33 cellular contexts compared by ENCODE assay signal in the genomic region with DNA sequence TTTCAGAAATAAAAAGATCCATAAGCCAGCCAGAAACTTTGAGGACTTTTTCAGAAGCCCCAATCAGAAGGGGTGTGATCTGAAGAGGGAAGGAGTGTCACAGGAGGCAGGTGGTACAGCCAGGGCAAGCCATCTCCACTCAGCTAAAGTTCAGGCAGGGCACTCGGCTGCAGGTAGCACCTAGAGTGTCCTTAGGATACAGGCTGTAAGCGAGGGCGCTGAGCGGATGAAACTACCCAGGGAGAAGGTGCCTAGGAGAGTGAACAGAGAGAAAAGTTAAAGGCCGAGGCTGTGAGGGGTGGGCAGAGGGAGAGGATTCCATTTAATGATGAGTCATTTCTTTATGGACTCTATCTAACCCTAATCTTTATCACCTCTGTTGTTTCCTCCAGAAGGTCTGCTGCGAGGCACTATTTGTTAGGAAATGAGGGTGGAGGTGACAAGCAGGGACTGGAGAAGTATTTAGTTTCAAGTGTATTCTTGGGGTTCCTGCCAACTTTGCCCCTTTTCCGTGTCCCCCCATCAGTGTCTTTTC.
"Had no signal": no experiment of that assay in that cellular context is flagged by ENCODE, and none has a peak within 500 bp of the region (broad histone marks: within the 10 kb centered on the region; RNA-seq: fewer than 3 reads in every experiment).

No MANE protein-coding gene starts in this region.

- H3K4me3 Mint-ChIP-seq: activated B cell treated with CpG ODN at 0.5 μM for 24 hours; activated CD8-positive, alpha-beta T cell treated with anti-CD3 and anti-CD28 coated beads for 36 hours; activated naive CD8-positive, alpha-beta T cell; activated T-cell treated with anti-CD3 and anti-CD28 coated beads, Interleukin-2, amount 50 U/mL, for 4 hours; activated T-helper 17 cell treated with anti-CD3 and anti-CD28 coated beads, Interleukin-2, amount 50 U/mL, for 72 hours; effector memory CD8-positive, alpha-beta T cell; T-helper 2 cell treated with Interferon-gamma antibody and Interleukin-4, amounts not matched to agents 5 μg/mL and 100 μg/mL, for 36 hours had no signal

- H3K9me3 Mint-ChIP-seq: activated B cell treated with CpG ODN at 0.5 μM for 24 hours; activated CD8-positive, alpha-beta T cell treated with anti-CD3 and anti-CD28 coated beads for 36 hours; activated T-cell treated with anti-CD3 and anti-CD28 coated beads, Interleukin-2, amount 50 U/mL, for 4 hours; activated T-helper 17 cell treated with anti-CD3 and anti-CD28 coated beads, Interleukin-2, amount 50 U/mL, for 72 hours; effector memory CD8-positive, alpha-beta T cell; T-helper 2 cell treated with Interferon-gamma antibody and Interleukin-4, amounts not matched to agents 5 μg/mL and 100 μg/mL, for 36 hours had no signal

- H3K27me3 ChIP-seq: brain microvascular endothelial cell, esophagus muscularis mucosa, gastrocnemius medialis, heart left ventricle had no signal

- FAIRE-seq: astrocyte, bronchial epithelial cell, colon had no signal

- ATAC-seq: activated CD4-positive, CD25-positive, alpha-beta regulatory T cell treated with anti-CD3 and anti-CD28 coated beads, Interleukin-2, amount 50 U/mL, for 24 hours; activated CD8-positive, alpha-beta T cell treated with anti-CD3 and anti-CD28 coated beads for 36 hours; activated T-cell treated with anti-CD3 and anti-CD28 coated beads, Interleukin-2, amount 50 U/mL, for 4 hours; activated T-helper 17 cell treated with anti-CD3 and anti-CD28 coated beads, Interleukin-2, amount 50 U/mL, for 72 hours; effector memory CD8-positive, alpha-beta T cell; foreskin keratinocyte; gastrocnemius medialis; heart left ventricle had no signal

- H3K27ac ChIP-seq: brain microvascular endothelial cell, esophagus muscularis mucosa, foreskin keratinocyte, gastrocnemius medialis, heart left ventricle, WERI-Rb-1 had no signal

- H3K4me1 Mint-ChIP-seq: activated B cell treated with CpG ODN at 0.5 μM for 24 hours; activated T-helper 17 cell treated with anti-CD3 and anti-CD28 coated beads, Interleukin-2, amount 50 U/mL, for 72 hours had no signal

- H3K4me1 ChIP-seq: foreskin keratinocyte, gastrocnemius medialis had no signal

- H3K36me3 ChIP-seq: brain microvascular endothelial cell, esophagus muscularis mucosa, gastrocnemius medialis, heart left ventricle, WERI-Rb-1 had no signal

- H3K36me3 Mint-ChIP-seq: activated naive CD8-positive, alpha-beta T cell had no signal

- DNase-seq: activated B cell treated with CpG ODN at 0.5 μM for 24 hours; activated CD4-positive, alpha-beta T cell treated with anti-CD3 and anti-CD28 coated beads for 48 hours; activated CD4-positive, alpha-beta T cell treated with anti-CD3 and anti-CD28 coated beads, Interleukin-2, amount 50 U/mL, for 1 hour; activated CD4-positive, alpha-beta T cell treated with anti-CD3 and anti-CD28 coated beads, Interleukin-2, amount 50 U/mL, for 48 hours; activated CD8-positive, alpha-beta memory T cell treated with anti-CD3 and anti-CD28 coated beads for 24 hours; activated CD8-positive, alpha-beta T cell treated with anti-CD3 and anti-CD28 coated beads for 36 hours; activated effector memory CD4-positive, alpha-beta T cell treated with Interleukin-2 at 50 U/mL for 16 hours; activated gamma-delta T cell treated with Interleukin-2 at 50 U/mL for 16 hours; activated naive CD4-positive, alpha-beta T cell treated with anti-CD3 and anti-CD28 coated beads, Interleukin-2, amount 50 U/mL, for 16 hours; activated naive CD4-positive, alpha-beta T cell treated with Interleukin-2 at 50 U/mL for 16 hours; activated T-cell treated with anti-CD3 and anti-CD28 coated beads, Interleukin-2, amount 50 U/mL, for 4 hours; amniotic stem cell; anterior cingulate cortex; brain microvascular endothelial cell; cortex of kidney; dermis blood vessel endothelial cell; effector CD4-positive, alpha-beta T cell; effector memory CD8-positive, alpha-beta T cell; erythroblast; foreskin keratinocyte; gastrocnemius medialis; glutamatergic neuron; heart left ventricle; T1000; WERI-Rb-1 had no signal

- H3K4me3 ChIP-seq: esophagus muscularis mucosa, gastrocnemius medialis, heart left ventricle had no signal

- H3K27ac Mint-ChIP-seq: activated B cell treated with CpG ODN at 0.5 μM for 24 hours; activated CD8-positive, alpha-beta T cell treated with anti-CD3 and anti-CD28 coated beads for 36 hours; activated naive CD8-positive, alpha-beta T cell; activated T-helper 17 cell treated with anti-CD3 and anti-CD28 coated beads, Interleukin-2, amount 50 U/mL, for 72 hours; T-helper 2 cell treated with Interferon-gamma antibody and Interleukin-4, amounts not matched to agents 5 μg/mL and 100 μg/mL, for 36 hours had no signal

- H3K9me3 ChIP-seq: esophagus muscularis mucosa, gastrocnemius medialis, heart left ventricle had no signal
